Comparison of ENCODE assay signal across 22 cellular contexts in genomic region chr1:7135463-7135862, GRCh38.
DNase-seq lines count a peak whose midpoint lies in the region; ATAC-seq and TF ChIP-seq lines count a peak whose summit lies in the region.
"Had no signal": no experiment of that assay in that cellular context is flagged by ENCODE, and none has a peak within 500 bp of the region (broad histone marks: within the 10 kb centered on the region; RNA-seq: fewer than 3 reads in every experiment).

No MANE protein-coding gene starts in this region.

- CTCF ChIA-PET in HEK293 (lab: Yijun Ruan, JAX), result no interaction called here

- no peaks in the 10 kb centered on the region for H3K9me3 Mint-ChIP-seq in neural progenitor cell
- peaks cover 0 to 1% of the 10 kb centered on the region in 2 donors for H3K9me3 Mint-ChIP-seq in stimulated activated naive B cell treated with anti-CD40 and anti-IgM and Interleukin-4, amounts not matched to agents 10 μg/mL and 1 μg/mL and 100 μg/mL, for 72 hours
- H3K9me3 Mint-ChIP-seq: CD14-positive monocyte had no signal

- H3K4me2 ChIP-seq in neural progenitor cell, result no peak overlapping the region
- H3K4me2 ChIP-seq: BLaER1 had no signal

- DNase-seq in H7 (peak; percentile 13), neural progenitor cell (ENCODE audit: low spot score) (peak; percentile 0), NCI-H2081 (lab: John Stamatoyannopoulos, UW) (no peak)
- no peak for DNase-seq in stimulated activated naive B cell treated with anti-CD40 and anti-IgM and Interleukin-4, amounts not matched to agents 10 μg/mL and 1 μg/mL and 100 μg/mL, for 72 hours
- DNase-seq: 8988T; ACHN; BE2C; C1 segment of cervical spinal cord; CD4-positive, alpha-beta memory T cell; CD4-positive, CD25-positive, alpha-beta regulatory T cell; CD8-positive, alpha-beta memory T cell; COR-L47; DMS 273 treated with DMSO at 0.1 percent for 48 hours; DMS153; DMS53; DMS79; DND-41; GDM1 had no signal

- H3K4me3 ChIP-seq in H7 (ENCODE audit: insufficient read depth, low read depth, low read length) (no peak overlapping the region), HEK293 (ENCODE audit: low read depth, low read length) (no peak overlapping the region), neural progenitor cell (no peak overlapping the region)
- H3K4me3 ChIP-seq: BLaER1, GM12878 had no signal

- no peaks in the 10 kb centered on the region for H4K20me1 ChIP-seq in neural progenitor cell (ENCODE audit: low read depth)
- H4K20me1 ChIP-seq: BLaER1 had no signal

- TF ChIP-seq CTCF in HEK293 (tag by site-specific recombination; IDR thresholded peaks at IDR 0.05) (no peak), neural progenitor cell (IDR thresholded peaks at IDR 0.05) (no peak)

- H3F3A ChIP-seq in neural progenitor cell (ENCODE audit: low read depth), result no peaks in the 10 kb centered on the region

- H3K36me3 ChIP-seq in H7 (replicated peaks; ENCODE audit: control insufficient read depth, insufficient read depth, low read length), result no peaks in the 10 kb centered on the region
- no peaks in the 10 kb centered on the region for H3K36me3 ChIP-seq in HEK293 (ENCODE audit: control insufficient read depth in 2 of 2, insufficient read depth in 1 of 2, low read length in 2 of 2)
- no peaks in the 10 kb centered on the region for H3K36me3 ChIP-seq in neural progenitor cell
- H3K36me3 ChIP-seq: BE2C, BLaER1 had no signal

- POLR2A ChIA-PET in HEK293 (lab: Yijun Ruan, JAX), result no interaction called here

- H3K9me3 ChIP-seq in HEK293 (ENCODE audit: control insufficient read depth, insufficient read depth, low read depth, low read length), result no peaks in the 10 kb centered on the region
- no peaks in the 10 kb centered on the region for H3K9me3 ChIP-seq in neural progenitor cell (ENCODE audit: low read depth)
- H3K9me3 ChIP-seq: BE2C, BLaER1 had no signal

- H3K36me3 Mint-ChIP-seq in neural progenitor cell, result no peaks in the 10 kb centered on the region
- H3K36me3 Mint-ChIP-seq in stimulated activated naive B cell treated with anti-CD40 and anti-IgM and Interleukin-4, amounts not matched to agents 10 μg/mL and 1 μg/mL and 100 μg/mL, for 72 hours, result no peaks in the 10 kb centered on the region
- H3K36me3 Mint-ChIP-seq: CD14-positive monocyte; CD4-positive, alpha-beta memory T cell; CD4-positive, CD25-positive, alpha-beta regulatory T cell; CD8-positive, alpha-beta memory T cell had no signal

- no peak overlapping the region for H3K4me3 Mint-ChIP-seq in neural progenitor cell
- no peak overlapping the region for H3K4me3 Mint-ChIP-seq in stimulated activated naive B cell treated with anti-CD40 and anti-IgM and Interleukin-4, amounts not matched to agents 10 μg/mL and 1 μg/mL and 100 μg/mL, for 72 hours
- H3K4me3 Mint-ChIP-seq: CD14-positive monocyte; CD4-positive, alpha-beta memory T cell; CD4-positive, CD25-positive, alpha-beta regulatory T cell; CD8-positive, alpha-beta memory T cell had no signal

- no peaks in the 10 kb centered on the region for H3K27me3 Mint-ChIP-seq in neural progenitor cell (ENCODE audit: insufficient read depth, low read depth)
- H3K27me3 Mint-ChIP-seq in stimulated activated naive B cell treated with anti-CD40 and anti-IgM and Interleukin-4, amounts not matched to agents 10 μg/mL and 1 μg/mL and 100 μg/mL, for 72 hours, result peaks cover 22 to 27% of the 10 kb centered on the region in 2 donors

- no peak overlapping the region for H3K9ac ChIP-seq in neural progenitor cell
- H3K9ac ChIP-seq: BLaER1 had no signal

- peaks cover 11% of the 10 kb centered on the region for H3K4me1 Mint-ChIP-seq in neural progenitor cell
- H3K4me1 Mint-ChIP-seq in stimulated activated naive B cell treated with anti-CD40 and anti-IgM and Interleukin-4, amounts not matched to agents 10 μg/mL and 1 μg/mL and 100 μg/mL, for 72 hours, result no peaks in the 10 kb centered on the region
- H3K4me1 Mint-ChIP-seq: CD14-positive monocyte; CD4-positive, alpha-beta memory T cell; CD4-positive, CD25-positive, alpha-beta regulatory T cell; CD8-positive, alpha-beta memory T cell had no signal

- no peaks in the 10 kb centered on the region for H3K79me2 ChIP-seq in neural progenitor cell (ENCODE audit: low read depth)

- no peaks in the 10 kb centered on the region for H3K27me3 ChIP-seq in H7 (ENCODE audit: control insufficient read depth, insufficient read depth, low read length)
- no peaks in the 10 kb centered on the region for H3K27me3 ChIP-seq in neural progenitor cell
- H3K27me3 ChIP-seq: BE2C, BLaER1 had no signal

- H2AFZ ChIP-seq in neural progenitor cell (replicated peaks), result no peak overlapping the region

- H3K4me1 ChIP-seq in HEK293 (ENCODE audit: control insufficient read depth, insufficient read depth, low read length) (no peaks in the 10 kb centered on the region), neural progenitor cell (no peaks in the 10 kb centered on the region)
- H3K4me1 ChIP-seq: BE2C had no signal

- H3K27ac ChIP-seq in HEK293 (ENCODE audit: extremely low read depth, low read depth, low read length) (no peak overlapping the region), neural progenitor cell (no peak overlapping the region)
- H3K27ac ChIP-seq: BLaER1 had no signal

- no peak overlapping the region for H3K27ac Mint-ChIP-seq in neural progenitor cell
- H3K27ac Mint-ChIP-seq in stimulated activated naive B cell treated with anti-CD40 and anti-IgM and Interleukin-4, amounts not matched to agents 10 μg/mL and 1 μg/mL and 100 μg/mL, for 72 hours, result no peak overlapping the region
- H3K27ac Mint-ChIP-seq: CD14-positive monocyte; CD4-positive, alpha-beta memory T cell; CD4-positive, CD25-positive, alpha-beta regulatory T cell; CD8-positive, alpha-beta memory T cell had no signal

- ATAC-seq in stimulated activated naive B cell treated with anti-CD40 and anti-IgM and Interleukin-4, amounts not matched to agents 10 μg/mL and 1 μg/mL and 100 μg/mL, for 72 hours (replicated peaks), result no peak
- ATAC-seq: GM12878 had no signal

TF ChIP-seq in HEK293, 187 proteins besides CTCF, POLR2A, EP300 and RAD21:
- TF ChIP-seq, protein P1, sequence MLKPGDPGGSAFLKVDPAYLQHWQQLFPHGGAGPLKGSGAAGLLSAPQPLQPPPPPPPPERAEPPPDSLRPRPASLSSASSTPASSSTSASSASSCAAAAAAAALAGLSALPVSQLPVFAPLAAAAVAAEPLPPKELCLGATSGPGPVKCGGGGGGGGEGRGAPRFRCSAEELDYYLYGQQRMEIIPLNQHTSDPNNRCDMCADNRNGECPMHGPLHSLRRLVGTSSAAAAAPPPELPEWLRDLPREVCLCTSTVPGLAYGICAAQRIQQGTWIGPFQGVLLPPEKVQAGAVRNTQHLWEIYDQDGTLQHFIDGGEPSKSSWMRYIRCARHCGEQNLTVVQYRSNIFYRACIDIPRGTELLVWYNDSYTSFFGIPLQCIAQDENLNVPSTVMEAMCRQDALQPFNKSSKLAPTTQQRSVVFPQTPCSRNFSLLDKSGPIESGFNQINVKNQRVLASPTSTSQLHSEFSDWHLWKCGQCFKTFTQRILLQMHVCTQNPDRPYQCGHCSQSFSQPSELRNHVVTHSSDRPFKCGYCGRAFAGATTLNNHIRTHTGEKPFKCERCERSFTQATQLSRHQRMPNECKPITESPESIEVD (tag by site-specific recombination; IDR thresholded peaks at IDR 0.05), result no peak
- TF ChIP-seq SCRT1 (tag by site-specific recombination; IDR thresholded peaks at IDR 0.05; ENCODE audit: borderline replicate concordance), result peak; percentile 69; the same call in 1 of the 2 replicates
- peak; percentile 78 for TF ChIP-seq SCRT2 (tag by site-specific recombination; IDR thresholded peaks at IDR 0.05)
- TF ChIP-seq SETDB1 (IDR thresholded peaks at IDR 0.05; ENCODE audit: insufficient read length, low read length), result no peak
- no peak for TF ChIP-seq ZNF629 (tag by site-specific recombination; IDR thresholded peaks at IDR 0.05)

Comparison
In these comparisons a context has a peak if more than half of its experiments do, and no peak if none do; other contexts are left out.
1. DNase-seq: peak in H7 (single experiment) and neural progenitor cell (single experiment); none in NCI-H2081 (0 of 2) and stimulated activated naive B cell treated with anti-CD40 and anti-IgM and Interleukin-4, amounts not matched to agents 10 μg/mL and 1 μg/mL and 100 μg/mL, for 72 hours (single experiment).